ENCODE assay signal across 8 cellular contexts in the genomic region with DNA sequence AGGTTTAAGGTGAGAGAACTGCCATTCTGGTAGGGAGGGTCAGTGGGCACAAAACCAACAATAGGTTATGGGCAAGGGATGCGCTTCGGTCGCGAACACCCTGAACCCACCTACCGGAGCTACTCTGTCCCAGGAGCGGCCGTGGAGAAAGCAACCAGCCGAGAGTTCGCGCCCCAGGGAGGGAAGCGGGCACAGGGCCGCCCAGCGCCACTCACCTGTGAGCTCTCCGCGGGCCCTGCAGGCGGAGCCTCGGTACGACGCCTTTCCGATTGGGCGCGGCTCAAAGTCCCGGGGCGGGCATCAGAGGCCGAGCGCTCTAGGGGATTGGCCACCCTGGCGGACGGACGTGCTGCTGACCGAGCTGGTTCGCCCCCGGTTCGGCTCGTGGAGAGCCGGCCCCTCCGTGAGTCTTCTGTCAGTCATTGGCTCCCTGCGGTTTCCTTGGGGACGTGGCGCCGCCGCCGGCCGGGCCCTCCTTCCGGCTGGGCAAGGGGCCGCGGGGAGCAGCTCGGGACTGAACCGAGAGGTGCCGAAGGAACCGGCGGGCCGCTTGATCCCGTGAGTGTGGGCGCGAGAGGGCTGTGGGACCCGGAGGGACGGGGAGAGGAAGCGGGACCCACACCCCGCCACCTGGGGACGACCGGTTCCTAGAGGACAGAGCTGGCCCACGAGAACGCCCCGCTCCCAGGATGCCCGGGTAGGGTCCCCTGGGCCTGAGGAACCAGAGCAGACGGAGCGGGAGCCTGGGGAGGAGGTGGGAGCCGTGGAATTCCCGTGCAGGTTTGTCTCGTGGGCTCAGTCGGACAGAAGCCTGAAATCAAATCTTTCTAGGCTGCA. TPM values are rescaled to one million over a fixed set of nuclear protein-coding genes. Genes with fewer than 3 reads are reported as not detected.
DNase-seq lines count a peak whose midpoint lies in the region; ATAC-seq and TF ChIP-seq lines count a peak whose summit lies in the region.

A gene with protein sequence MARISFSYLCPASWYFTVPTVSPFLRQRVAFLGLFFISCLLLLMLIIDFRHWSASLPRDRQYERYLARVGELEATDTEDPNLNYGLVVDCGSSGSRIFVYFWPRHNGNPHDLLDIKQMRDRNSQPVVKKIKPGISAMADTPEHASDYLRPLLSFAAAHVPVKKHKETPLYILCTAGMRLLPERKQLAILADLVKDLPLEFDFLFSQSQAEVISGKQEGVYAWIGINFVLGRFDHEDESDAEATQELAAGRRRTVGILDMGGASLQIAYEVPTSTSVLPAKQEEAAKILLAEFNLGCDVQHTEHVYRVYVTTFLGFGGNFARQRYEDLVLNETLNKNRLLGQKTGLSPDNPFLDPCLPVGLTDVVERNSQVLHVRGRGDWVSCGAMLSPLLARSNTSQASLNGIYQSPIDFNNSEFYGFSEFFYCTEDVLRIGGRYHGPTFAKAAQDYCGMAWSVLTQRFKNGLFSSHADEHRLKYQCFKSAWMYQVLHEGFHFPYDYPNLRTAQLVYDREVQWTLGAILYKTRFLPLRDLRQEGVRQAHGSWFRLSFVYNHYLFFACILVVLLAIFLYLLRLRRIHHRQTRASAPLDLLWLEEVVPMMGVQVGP (plus strand): TSS at position 479 of the 837 bp plus-strand sequence. CDS start 448 bp downstream, outside the sequence.

- peak within 1 kb of the TSS; percentile 96 for H3K4me3 Mint-ChIP-seq in natural killer cell treated with Interleukin-12 subunit alpha and Interleukin-12 subunit beta and Interleukin-15 and Interleukin-18, amount 100 ng/mL, for 72 hours

- CTCF ChIA-PET in RWPE1 (lab: Yijun Ruan, JAX), result interaction anchor here (1.0 to 1.4 kb wide), 2 partner anchors 38 to 62 kb away, joined by 3 read pairs; no protein-coding TSS in a partner anchor

- peaks cover 14 to 31% of the 10 kb centered on the region in 2 donors for H3K4me1 Mint-ChIP-seq in natural killer cell treated with Interleukin-12 subunit alpha and Interleukin-12 subunit beta and Interleukin-15 and Interleukin-18, amount 100 ng/mL, for 72 hours (ENCODE audit: low read depth in 2 of 2)

- peaks cover 13% of the 10 kb centered on the region in 2 donors for H3K27me3 Mint-ChIP-seq in natural killer cell treated with Interleukin-12 subunit alpha and Interleukin-12 subunit beta and Interleukin-15 and Interleukin-18, amount 100 ng/mL, for 72 hours

- ATAC-seq in natural killer cell treated with Interleukin-12 subunit alpha and Interleukin-12 subunit beta and Interleukin-15 and Interleukin-18, amount 100 ng/mL, for 72 hours, result peak; percentile 99 to 100

- peak within 1 kb of the TSS; percentile 74 for H3K27ac ChIP-seq in RWPE1

- H3K27ac Mint-ChIP-seq in natural killer cell treated with Interleukin-12 subunit alpha and Interleukin-12 subunit beta and Interleukin-15 and Interleukin-18, amount 100 ng/mL, for 72 hours, result peak within 1 kb of the TSS; percentile 73 to 88

- TF ChIP-seq CTCF in RWPE1 (conservative IDR thresholded peaks at IDR 0.05; ENCODE audit: low read depth), result no peak
- no peak for TF ChIP-seq CTCF in fibroblast of pulmonary artery (IDR thresholded peaks at IDR 0.05; ENCODE audit: low read length, missing control alignments)

- H3K36me3 Mint-ChIP-seq in natural killer cell treated with Interleukin-12 subunit alpha and Interleukin-12 subunit beta and Interleukin-15 and Interleukin-18, amount 100 ng/mL, for 72 hours, result peaks cover 13% of the 10 kb centered on the region

- H3K9me3 Mint-ChIP-seq in natural killer cell treated with Interleukin-12 subunit alpha and Interleukin-12 subunit beta and Interleukin-15 and Interleukin-18, amount 100 ng/mL, for 72 hours, result no peaks in the 10 kb centered on the region

- DNase-seq in ELF-1 (ENCODE audit: low read depth, low spot score), result peak; percentile 98
- peak; percentile 94 for DNase-seq in H4 (ENCODE audit: low spot score)
- peak; percentile 98 for DNase-seq in LoVo (ENCODE audit: low spot score)
- peak; percentile 99 for DNase-seq in RWPE1 (ENCODE audit: low spot score)
- DNase-seq in activated T-helper 9 cell treated with anti-CD3 and anti-CD28 coated beads, Interleukin-2, amount 50 U/mL, for 16 hours (ENCODE audit: low read depth), result peak; percentile 89
- DNase-seq in fibroblast of pulmonary artery (ENCODE audit: low read depth), result peak; percentile 94
- DNase-seq in natural killer cell treated with Interleukin-12 subunit alpha and Interleukin-12 subunit beta and Interleukin-15 and Interleukin-18, amount 100 ng/mL, for 72 hours (ENCODE audit: low spot score), result peak; percentile 97
- peak; percentile 94 for DNase-seq in stimulated activated naive CD4-positive, alpha-beta T cell treated with Interleukin-2 at 50 U/mL for 16 hours (lab: John Stamatoyannopoulos, UW)

- H3K4me3 ChIP-seq in fibroblast of pulmonary artery (replicated peaks; ENCODE audit: low read depth, low read length), result peak within 1 kb of the TSS; percentile 89

- POLR2A ChIA-PET in RWPE1 (lab: Yijun Ruan, JAX; ENCODE audit: low non-redundant PET), result interaction anchor here (0.6 to 1.8 kb wide), 5 partner anchors 38 to 1945 kb away, joined by 3 to 9 read pairs (median 4); a partner anchor contains a TSS

RNA-seq across cellular contexts. Expression of the gene that starts here (rescaled TPM):
- total RNA-seq in H4 (2014; rRNA removed; shearing (Covaris generic)), result 12.9 and 21.0 TPM in 2 replicates
- 10 to 100 TPM in 1 of 2 donors, 1 to 10 TPM in 1; 9.0 to 10.9 TPM for total RNA-seq in natural killer cell treated with Interleukin-12 subunit alpha and Interleukin-12 subunit beta and Interleukin-15 and Interleukin-18, amount 100 ng/mL, for 72 hours

Comparison
In these comparisons a context has a peak if more than half of its experiments do, and no peak if none do; other contexts are left out.
1. Peak in every context shown above with its lines: DNase-seq, ATAC-seq, H3K4me3 ChIP-seq and H3K27ac ChIP-seq.